ENCODE assay signal across 1 cellular context in genomic region chr10:125513783-125514182, GRCh38.
TF ChIP-seq lines count a peak whose summit lies in the region.

No MANE protein-coding gene starts in this region.

TF ChIP-seq in WTC11, 78 proteins besides CTCF, POLR2A, EP300 and RAD21 (continued from another document):
- no peak for TF ChIP-seq AR (CRISPR knock-in tag; IDR thresholded peaks at IDR 0.05)
- TF ChIP-seq ZNF512 (CRISPR knock-in tag; IDR thresholded peaks at IDR 0.05; ENCODE audit: borderline replicate concordance) = no peak
- TF ChIP-seq ZNF425 (CRISPR knock-in tag; conservative IDR thresholded peaks at IDR 0.05) = no peak
